1 cellular context compared by ENCODE assay signal in the genomic region with DNA sequence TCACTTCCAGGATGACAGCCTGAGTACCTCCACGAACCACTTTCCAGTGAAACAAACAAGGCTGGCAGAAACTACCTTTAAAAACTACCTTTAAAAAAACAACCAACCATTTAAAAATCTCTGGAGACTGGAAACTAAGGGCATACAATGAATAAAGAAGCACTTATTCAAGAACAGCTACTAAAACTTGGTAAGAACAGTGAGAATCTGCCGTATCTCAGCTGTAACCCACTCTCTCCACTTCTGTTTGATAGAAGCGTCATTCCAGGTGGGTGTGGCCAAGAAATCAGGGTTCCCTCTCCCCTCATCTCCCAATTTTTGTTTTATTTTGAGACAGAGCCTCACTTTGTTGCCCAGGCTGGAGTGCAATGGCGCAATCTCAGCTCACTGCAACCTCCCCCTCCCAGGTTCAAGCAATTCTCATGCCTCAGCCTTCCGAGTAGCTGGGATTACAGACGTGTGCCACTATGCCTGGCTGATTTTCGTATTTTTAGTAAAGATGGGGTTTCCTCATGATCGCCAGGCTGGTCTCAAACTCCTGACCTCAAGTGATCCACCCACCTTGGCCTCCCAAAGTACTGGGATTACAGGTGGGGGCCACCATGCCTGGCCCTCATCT.
TF ChIP-seq lines count a peak whose summit lies in the region.

No MANE protein-coding gene starts in this region.

TF ChIP-seq in GM23338, 12 proteins besides CTCF, POLR2A, EP300 and RAD21 (continued from another document):
- TF ChIP-seq ZNF462 (CRISPR knock-in tag; IDR thresholded peaks at IDR 0.05) (no peak), CREB1 (CRISPR knock-in tag; IDR thresholded peaks at IDR 0.05; ENCODE audit: low read depth) (no peak), ZNF331 (CRISPR knock-in tag; IDR thresholded peaks at IDR 0.05; ENCODE audit: low read depth) (no peak)
